8 cellular contexts compared by ENCODE assay signal in the genomic region with DNA sequence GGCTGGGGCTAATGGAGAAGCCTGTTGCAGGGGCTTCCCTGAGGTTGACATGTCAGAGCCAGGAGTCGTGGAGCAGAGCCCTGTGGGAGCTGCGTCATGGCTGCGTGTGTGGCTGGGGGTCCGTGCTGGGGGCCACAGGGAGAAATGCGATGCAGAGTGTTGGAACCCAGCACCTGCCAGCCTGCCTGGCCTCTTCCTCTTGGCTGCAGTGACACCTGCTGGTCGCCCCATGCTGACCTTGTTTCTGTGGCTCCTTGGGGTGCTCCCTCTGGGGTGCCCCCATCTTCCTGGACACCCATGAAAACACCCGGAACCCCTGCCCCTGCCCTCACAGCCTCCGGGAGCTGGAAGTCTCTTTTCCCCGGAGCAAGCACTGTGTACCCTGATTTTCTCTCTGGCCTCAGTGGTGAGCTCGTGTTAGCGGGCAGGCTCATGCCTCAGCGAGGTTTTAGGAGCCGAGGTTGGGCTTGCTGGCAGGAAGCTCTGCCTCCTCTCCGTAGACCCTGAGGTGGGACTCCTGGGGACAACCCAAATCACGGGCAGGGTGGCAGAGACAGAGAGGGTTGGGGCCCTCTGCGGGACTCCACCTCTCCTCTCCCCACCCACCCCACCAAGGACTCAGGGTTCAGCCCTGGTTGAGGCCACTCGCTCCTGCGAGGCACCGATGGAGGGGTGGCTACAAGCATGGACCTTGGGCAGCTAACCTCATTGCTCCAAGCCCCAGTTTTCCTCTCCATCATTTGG.
DNase-seq lines count a peak whose midpoint lies in the region; ATAC-seq and TF ChIP-seq lines count a peak whose summit lies in the region.

No MANE protein-coding gene starts in this region.

- DNase-seq in GM06990 (ENCODE audit: extremely low read depth, insufficient read length) (no peak), fibroblast of lung (ENCODE audit: low read depth in 2 of 2) (peak; percentile 31 to 34), pons (ENCODE audit: low spot score) (peak; percentile 58), NK-92 (lab: John Stamatoyannopoulos, UW; ENCODE audit: unreplicated experiment) (no peak), NCI-H345 treated with DMSO at 0.1 percent for 48 hours (lab: John Stamatoyannopoulos, UW; ENCODE audit: unreplicated experiment) (no peak), islet precursor cell (no peak)

- H4K20me1 ChIP-seq in OCI-LY3 (ENCODE audit: insufficient read depth, low read length) (no peaks in the 10 kb centered on the region), fibroblast of lung (ENCODE audit: control insufficient read depth, extremely low read depth, insufficient read depth, low read length) (no peaks in the 10 kb centered on the region)

- H3K36me3 ChIP-seq in GM06990 (ENCODE audit: control insufficient read depth, insufficient read depth, low read length) (no peaks in the 10 kb centered on the region), OCI-LY3 (replicated peaks; ENCODE audit: low read depth, low read length) (no peaks in the 10 kb centered on the region), fibroblast of lung (ENCODE audit: control insufficient read depth, insufficient read depth, low read length) (no peaks in the 10 kb centered on the region)

- H3K4me3 ChIP-seq in GM06990 (replicated peaks; ENCODE audit: low read depth, low read length): no peak overlapping the region
- H3K4me3 ChIP-seq in OCI-LY3 (ENCODE audit: low read length): no peak overlapping the region
- H3K4me3 ChIP-seq in fibroblast of lung (replicated peaks in 1 of 4; ENCODE audit: control extremely low read depth in 1 of 4, insufficient read depth in 1 of 4, low read depth in 3 of 4, low read length in 4 of 4): no peak overlapping the region

- H3K27ac ChIP-seq in OCI-LY3 (ENCODE audit: low read length) (no peak overlapping the region), fibroblast of lung (ENCODE audit: insufficient read depth, low read length) (no peak overlapping the region)

- no peak overlapping the region for H3K4me2 ChIP-seq in OCI-LY3 (ENCODE audit: low read length)
- no peak overlapping the region for H3K4me2 ChIP-seq in fibroblast of lung (ENCODE audit: extremely low read depth, insufficient read depth, low read length)

- H3K9ac ChIP-seq in OCI-LY3 (ENCODE audit: low read length) (no peak overlapping the region), fibroblast of lung (ENCODE audit: insufficient read depth, low read length) (no peak overlapping the region)

- H3K9me3 ChIP-seq in OCI-LY3 (ENCODE audit: insufficient read depth, low read length) (no peaks in the 10 kb centered on the region), fibroblast of lung (ENCODE audit: control insufficient read depth, insufficient read depth, low read depth, low read length) (no peaks in the 10 kb centered on the region)

- H2AFZ ChIP-seq in OCI-LY3 (ENCODE audit: low read depth, low read length): no peak overlapping the region
- no peak overlapping the region for H2AFZ ChIP-seq in fibroblast of lung (ENCODE audit: low read length)

- peaks cover 2% of the 10 kb centered on the region; the same call in 1 of the 2 replicates for H3K27me3 ChIP-seq in GM06990 (replicated peaks; ENCODE audit: control insufficient read depth, insufficient read depth, low read length)
- H3K27me3 ChIP-seq in OCI-LY3 (ENCODE audit: low read depth, low read length): 0 out of 2 replicates have a peak, but pooled peaks cover 4% of the 10 kb centered on the region
- no peaks in the 10 kb centered on the region for H3K27me3 ChIP-seq in fibroblast of lung (ENCODE audit: control insufficient read depth, insufficient read depth, low read length)

- TF ChIP-seq CTCF in GM06990 (IDR thresholded peaks at IDR 0.05; ENCODE audit: insufficient read depth, low read length, poor library complexity, severe bottlenecking) (peak; percentile 61), OCI-LY3 (IDR thresholded peaks at IDR 0.05; ENCODE audit: low read depth, low read length) (peak; percentile 54), fibroblast of lung (conservative IDR thresholded peaks at IDR 0.05 in 1 of 2, IDR thresholded peaks at IDR 0.05 in 1 of 2; ENCODE audit: low read depth in 1 of 2, low read length in 2 of 2) (peak; percentile 45 to 70)

- H3K4me1 ChIP-seq in OCI-LY3 (ENCODE audit: low read length): no peaks in the 10 kb centered on the region
- no peaks in the 10 kb centered on the region for H3K4me1 ChIP-seq in fibroblast of lung (ENCODE audit: control insufficient read depth, extremely low read depth, insufficient read depth, low read length)

- no peak for ATAC-seq in GM19463 (IDR thresholded peaks at IDR 0.05; ENCODE audit: unreplicated experiment)

- H3K79me2 ChIP-seq in OCI-LY3 (ENCODE audit: low read length) (no peaks in the 10 kb centered on the region), fibroblast of lung (ENCODE audit: control insufficient read depth, insufficient read depth, low read length) (no peaks in the 10 kb centered on the region)

Comparison
In these comparisons a context has a peak if more than half of its experiments do, and no peak if none do; other contexts are left out.
1. DNase-seq: peak in fibroblast of lung (2 of 2) and pons (single experiment); none in GM06990 (single experiment), NK-92 (single experiment), NCI-H345 treated with DMSO at 0.1 percent for 48 hours (single experiment) and islet precursor cell (single experiment).
2. Peak in every context shown above with its lines, with median percentiles within 50 percentile points of each other: CTCF ChIP-seq.